ENCODE assay signal across 9 cellular contexts in the genomic region with DNA sequence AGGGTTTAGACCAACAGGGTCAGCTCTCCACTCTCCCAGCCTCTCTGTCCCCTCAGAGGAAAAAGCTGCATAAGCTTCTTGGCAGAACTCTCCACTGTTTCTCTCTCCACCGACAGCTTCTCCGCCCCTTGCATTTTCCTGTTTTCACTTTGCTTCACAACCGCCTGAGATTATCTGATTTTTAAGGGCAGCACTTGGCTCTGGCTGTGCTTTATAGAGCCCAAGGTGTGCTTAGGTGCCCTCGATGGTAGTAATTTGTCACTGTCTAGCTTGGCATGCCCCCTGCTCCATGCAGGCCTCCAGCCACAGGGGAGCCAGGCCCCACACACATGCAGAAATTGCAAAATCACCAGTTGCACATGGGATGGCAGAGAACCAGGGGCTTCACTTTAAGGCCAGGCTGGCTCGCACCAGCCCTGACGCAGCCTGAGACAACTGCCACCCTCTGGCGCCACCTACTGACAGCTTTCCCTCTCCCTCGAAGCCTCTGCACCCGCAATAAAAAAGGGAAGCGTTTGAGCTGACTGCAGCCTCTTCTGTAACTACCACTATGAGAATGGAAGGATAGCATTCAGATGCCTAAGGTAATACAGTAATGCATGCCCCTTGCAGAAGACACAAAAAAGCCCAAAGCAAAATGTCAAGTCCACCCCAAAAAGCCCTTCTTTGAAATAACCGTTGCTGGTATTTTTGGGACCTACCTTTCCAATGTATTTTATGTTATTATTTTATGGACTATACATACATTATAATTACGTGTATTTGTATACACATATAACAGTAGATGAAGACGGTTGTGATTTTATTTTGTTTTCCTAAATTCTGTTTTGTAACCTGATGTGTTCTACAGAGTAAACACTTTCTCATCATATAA. TPM values are rescaled to one million over a fixed set of nuclear protein-coding genes. Genes with fewer than 3 reads are reported as not detected.
DNase-seq lines count a peak whose midpoint lies in the region; ATAC-seq and TF ChIP-seq lines count a peak whose summit lies in the region.
"Had no signal": no experiment of that assay in that cellular context is flagged by ENCODE, and none has a peak within 500 bp of the region (broad histone marks: within the 10 kb centered on the region; RNA-seq: fewer than 3 reads in every experiment).

No MANE protein-coding gene starts in this region.

- no peaks in the 10 kb centered on the region for H3K36me3 ChIP-seq in adrenal gland (replicated peaks in 1 of 2)
- no peaks in the 10 kb centered on the region for H3K36me3 ChIP-seq in gastrocnemius medialis
- H3K36me3 ChIP-seq: neutrophil had no signal

- ATAC-seq in HG02642 (IDR thresholded peaks at IDR 0.05; ENCODE audit: poor library complexity, unreplicated experiment) (peak; percentile 92), left ventricle myocardium superior (peak; percentile 93), gastrocnemius medialis (peak in 1 of 2 donors; percentile 62)

- no peaks in the 10 kb centered on the region for H3K27me3 ChIP-seq in adrenal gland
- peaks cover 0 to 5% (median 0%) of the 10 kb centered on the region in 3 donors for H3K27me3 ChIP-seq in gastrocnemius medialis
- H3K27me3 ChIP-seq: neutrophil had no signal

- in situ Hi-C loops in gastrocnemius medialis (cut with MboI; ENCODE audit: low sequenced_read_pairs in 4 of 4), result loop anchor here in 1 of 4 donors (10.0 to 25.0 kb wide), 2 partner anchors 343 to 711 kb away; no protein-coding TSS in a partner anchor

- TF ChIP-seq POLR2A in adrenal gland (IDR thresholded peaks at IDR 0.05) (no peak), gastrocnemius medialis (IDR thresholded peaks at IDR 0.05) (no peak)

- H3K27ac ChIP-seq in adrenal gland (no peak overlapping the region), gastrocnemius medialis (no peak overlapping the region)
- H3K27ac ChIP-seq: neutrophil had no signal

- H3K9me3 ChIP-seq in adrenal gland (replicated peaks in 1 of 3), result no peaks in the 10 kb centered on the region
- no peaks in the 10 kb centered on the region for H3K9me3 ChIP-seq in gastrocnemius medialis
- H3K9me3 ChIP-seq: neutrophil had no signal

- TF ChIP-seq CTCF in GM12874 (IDR thresholded peaks at IDR 0.05; ENCODE audit: insufficient read depth, low read depth, low read length) (peak; percentile 90), adrenal gland (IDR thresholded peaks at IDR 0.05) (peak; percentile 64 to 90 (median 74)), gastrocnemius medialis (IDR thresholded peaks at IDR 0.05 in 4 of 5, conservative IDR thresholded peaks at IDR 0.05 in 1 of 5) (peak; percentile 35 to 69 (median 55))

- intact Hi-C loops in adrenal gland (cut with DNase I) (no loop called here), left ventricle myocardium superior (cut with micrococcal nuclease) (loop anchor here (5.0 kb wide), 1 partner anchor 346 kb away; no protein-coding TSS in a partner anchor), gastrocnemius medialis (cut with DNase I; ENCODE audit: low total_unique reads) (loop anchor here (5.0 kb wide), 2 partner anchors 346 to 706 kb away; no protein-coding TSS in a partner anchor)

- H3K4me1 ChIP-seq in adrenal gland (replicated peaks in 1 of 2), result no peaks in the 10 kb centered on the region
- no peaks in the 10 kb centered on the region for H3K4me1 ChIP-seq in gastrocnemius medialis

- WGBS in adrenal gland, 4 donors, result 7 to 10% (median 7%) methylated on average over 11 to 13 of the region's 13 CpGs

- DNase-seq in NCI-H1105 treated with DMSO at 0.1 percent for 48 hours (lab: John Stamatoyannopoulos, UW) (peak; percentile 65), T follicular helper cell (ENCODE audit: low read depth) (peak; percentile 39), adrenal gland (peak; percentile 63 to 93 (median 83)), left ventricle myocardium superior (peak; percentile 86), gastrocnemius medialis (peak; percentile 25 to 39), T1000 (lab: John Stamatoyannopoulos, UW) (no peak)

- no peak overlapping the region for H3K4me3 ChIP-seq in adrenal gland
- no peak overlapping the region for H3K4me3 ChIP-seq in gastrocnemius medialis

RNA-seq across cellular contexts. Expression of a gene that starts 32.0 kb away (rescaled TPM):
- 10 to 100 TPM in 2 of 8 donors, 1 to 10 TPM in 2, under 1 TPM in 2, not detected in 2; 0.18 to 23.9 (median 4.5) TPM for total RNA-seq in adrenal gland
- 10 to 100 TPM in 2 of 3 donors, 1 to 10 TPM in 1; 2.8 to 15.7 (median 11.7) TPM for polyA plus RNA-seq in adrenal gland
- 0.40 TPM for total RNA-seq in left ventricle myocardium superior
- 1 to 10 TPM in 2 of 4 donors, under 1 TPM in 1, not detected in 1; 0.76 to 2.2 (median 1.2) TPM for total RNA-seq in gastrocnemius medialis

Comparison
In these comparisons a context has a peak if more than half of its experiments do, and no peak if none do; other contexts are left out.
1. intact Hi-C loops: an anchor here in left ventricle myocardium superior (5.0 kb wide) and gastrocnemius medialis (5.0 kb wide); none called in adrenal gland.